13 cellular contexts compared by ENCODE assay signal in genomic region chr14:91356218-91356763, GRCh38.
A peak's percentile ranks its signal among the peaks of the same experiment; 100 is the strongest.
DNase-seq lines count a peak whose midpoint lies in the region; ATAC-seq and TF ChIP-seq lines count a peak whose summit lies in the region.
"Had no signal": no experiment of that assay in that cellular context is flagged by ENCODE, and none has a peak within 500 bp of the region (broad histone marks: within the 10 kb centered on the region; RNA-seq: fewer than 3 reads in every experiment).

No MANE protein-coding gene starts in this region.

- ATAC-seq in GM18861 (IDR thresholded peaks at IDR 0.05; ENCODE audit: unreplicated experiment), result peak; percentile 44
- ATAC-seq in HG03571 (IDR thresholded peaks at IDR 0.05; ENCODE audit: unreplicated experiment), result no peak

- H3K79me2 ChIP-seq in KMS-11 (ENCODE audit: insufficient read depth, low read depth), result peaks cover 4% of the 10 kb centered on the region; the same call in 1 of the 2 replicates

- DNase-seq in caudate nucleus (lab: John Stamatoyannopoulos, UW), result no peak
- DNase-seq in effector CD8-positive, alpha-beta T cell (lab: John Stamatoyannopoulos, UW), result no peak
- DNase-seq in GM19238 (ENCODE audit: insufficient read length, low spot score), result no peak
- DNase-seq in NCI-H2107 (lab: John Stamatoyannopoulos, UW), result no peak
- DNase-seq: activated CD8-positive, alpha-beta memory T cell treated with anti-CD3 and anti-CD28 coated beads, Interleukin-2, amount 50 U/mL, for 48 hours; BE2C; cerebellar nuclear complex; stomach; SW 1271 had no signal

- H3K4me3 ChIP-seq in BLaER1 (peak overlapping the region; percentile 32; the same call in 1 of the 2 replicates), KMS-11 (IDR thresholded peaks at IDR 0.05; ENCODE audit: insufficient read depth, low read depth, low read length) (no peak overlapping the region)
- H3K4me3 ChIP-seq: stomach had no signal

- no peaks in the 10 kb centered on the region for H3K9me3 ChIP-seq in BLaER1
- H3K9me3 ChIP-seq: BE2C, stomach had no signal

- H3K27me3 ChIP-seq in BLaER1 (no peaks in the 10 kb centered on the region), KMS-11 (ENCODE audit: insufficient read depth, low read depth) (no peaks in the 10 kb centered on the region)
- H3K27me3 ChIP-seq: BE2C, stomach had no signal

- H3K36me3 ChIP-seq in BLaER1, result peaks cover 38% of the 10 kb centered on the region
- no peaks in the 10 kb centered on the region for H3K36me3 ChIP-seq in KMS-11 (ENCODE audit: insufficient read depth)
- H3K36me3 ChIP-seq: BE2C had no signal

- H2AFZ ChIP-seq in KMS-11 (ENCODE audit: low read depth), result no peak overlapping the region

- H3K27ac ChIP-seq in BLaER1 (peak overlapping the region; percentile 20; the same call in 1 of the 2 replicates), KMS-11 (no peak overlapping the region; the same call in 1 of the 2 replicates), caudate nucleus (ENCODE audit: low read depth, low read length) (peak overlapping the region; percentile 33)

- H3K9ac ChIP-seq in BLaER1 (0 out of 2 replicates have a peak overlapping the region, but pooled peaks have one; percentile 20), KMS-11 (no peak overlapping the region; the same call in 1 of the 2 replicates)

- H3K4me2 ChIP-seq in BLaER1 (peak overlapping the region; percentile 82), KMS-11 (peak overlapping the region; percentile 80; the same call in 1 of the 2 replicates)

- H3K4me1 ChIP-seq in BLaER1 (peaks cover 90% of the 10 kb centered on the region), KMS-11 (ENCODE audit: low read depth, poor library complexity, severe bottlenecking) (peaks cover 68% of the 10 kb centered on the region)
- H3K4me1 ChIP-seq: BE2C had no signal

- no peak for TF ChIP-seq CTCF in KMS-11 (conservative IDR thresholded peaks at IDR 0.05; ENCODE audit: low read depth, low read length)

- H4K20me1 ChIP-seq in BLaER1, result peaks cover 100% of the 10 kb centered on the region
- H4K20me1 ChIP-seq in KMS-11 (ENCODE audit: insufficient read depth), result no peaks in the 10 kb centered on the region
